26 cellular contexts compared by ENCODE assay signal in genomic region chr15:70547846-70548487, GRCh38.
"Had no signal": no experiment of that assay in that cellular context is flagged by ENCODE, and none has a peak within 500 bp of the region (broad histone marks: within the 10 kb centered on the region; RNA-seq: fewer than 3 reads in every experiment).

No MANE protein-coding gene starts in this region.

- H3K27me3 Mint-ChIP-seq: activated naive CD8-positive, alpha-beta T cell treated with anti-CD3 and anti-CD28 coated beads, Interleukin-2, amount 10 ng/mL, durations not matched to agents 7 days and 5 days; effector memory CD8-positive, alpha-beta T cell; stimulated activated memory B cell treated with anti-CD40 and anti-IgM and Interleukin-4, amounts not matched to agents 10 μg/mL and 1 μg/mL and 100 μg/mL, for 72 hours; T-helper 17 cell had no signal

- DNase-seq: activated CD4-positive, alpha-beta T cell treated with anti-CD3 and anti-CD28 coated beads for 1 hour; activated CD4-positive, alpha-beta T cell treated with anti-CD3 and anti-CD28 coated beads, Interleukin-2, amount 50 U/mL, for 48 hours; activated effector memory CD4-positive, alpha-beta T cell treated with Interleukin-2 at 50 U/mL for 16 hours; activated naive CD8-positive, alpha-beta T cell treated with anti-CD3 and anti-CD28 coated beads, Interleukin-2, amount 10 ng/mL, durations not matched to agents 7 days and 5 days; amniotic stem cell; brain microvascular endothelial cell; caudate nucleus; cortex of kidney; effector memory CD8-positive, alpha-beta T cell; erythroblast; gastrocnemius medialis; glutamatergic neuron; left lung; mesendoderm; natural killer cell; occipital lobe; psoas muscle; small intestine; stimulated activated CD4-positive, alpha-beta T cell treated with anti-CD3 and anti-CD28 coated beads, Interleukin-4, amount 100 ng/mL, for 24 hours; T-helper 17 cell; T1000; WERI-Rb-1 had no signal

- H3K9me3 Mint-ChIP-seq: activated naive CD8-positive, alpha-beta T cell treated with anti-CD3 and anti-CD28 coated beads, Interleukin-2, amount 10 ng/mL, durations not matched to agents 7 days and 5 days; effector memory CD8-positive, alpha-beta T cell; natural killer cell had no signal

- H3K36me3 Mint-ChIP-seq: natural killer cell; neural progenitor cell; stimulated activated memory B cell treated with anti-CD40 and anti-IgM and Interleukin-4, amounts not matched to agents 10 μg/mL and 1 μg/mL and 100 μg/mL, for 72 hours had no signal

- H3K4me1 Mint-ChIP-seq: natural killer cell; neural progenitor cell; stimulated activated memory B cell treated with anti-CD40 and anti-IgM and Interleukin-4, amounts not matched to agents 10 μg/mL and 1 μg/mL and 100 μg/mL, for 72 hours had no signal

- H3K4me3 Mint-ChIP-seq: activated CD8-positive, alpha-beta memory T cell treated with anti-CD3 and anti-CD28 coated beads, Interleukin-2, amount 10 ng/mL, durations not matched to agents 7 days and 5 days; activated naive CD8-positive, alpha-beta T cell treated with anti-CD3 and anti-CD28 coated beads, Interleukin-2, amount 10 ng/mL, durations not matched to agents 7 days and 5 days; effector memory CD8-positive, alpha-beta T cell; natural killer cell; neural progenitor cell; stimulated activated memory B cell treated with anti-CD40 and anti-IgM and Interleukin-4, amounts not matched to agents 10 μg/mL and 1 μg/mL and 100 μg/mL, for 72 hours; T-helper 17 cell had no signal

- ATAC-seq: activated CD8-positive, alpha-beta memory T cell treated with anti-CD3 and anti-CD28 coated beads, Interleukin-2, amount 10 ng/mL, durations not matched to agents 7 days and 5 days; effector memory CD8-positive, alpha-beta T cell; gastrocnemius medialis; left lung; natural killer cell; psoas muscle; SK-N-SH treated with all-trans-retinoic acid at 6 μM for 48 hours; stimulated activated memory B cell treated with anti-CD40 and anti-IgM and Interleukin-4, amounts not matched to agents 10 μg/mL and 1 μg/mL and 100 μg/mL, for 72 hours; T-helper 17 cell had no signal

- H3K27ac Mint-ChIP-seq: activated CD8-positive, alpha-beta memory T cell treated with anti-CD3 and anti-CD28 coated beads, Interleukin-2, amount 10 ng/mL, durations not matched to agents 7 days and 5 days; activated naive CD8-positive, alpha-beta T cell treated with anti-CD3 and anti-CD28 coated beads, Interleukin-2, amount 10 ng/mL, durations not matched to agents 7 days and 5 days; effector memory CD8-positive, alpha-beta T cell; natural killer cell; neural progenitor cell; stimulated activated memory B cell treated with anti-CD40 and anti-IgM and Interleukin-4, amounts not matched to agents 10 μg/mL and 1 μg/mL and 100 μg/mL, for 72 hours; T-helper 17 cell had no signal
